8 cellular contexts compared by ENCODE assay signal in the genomic region with DNA sequence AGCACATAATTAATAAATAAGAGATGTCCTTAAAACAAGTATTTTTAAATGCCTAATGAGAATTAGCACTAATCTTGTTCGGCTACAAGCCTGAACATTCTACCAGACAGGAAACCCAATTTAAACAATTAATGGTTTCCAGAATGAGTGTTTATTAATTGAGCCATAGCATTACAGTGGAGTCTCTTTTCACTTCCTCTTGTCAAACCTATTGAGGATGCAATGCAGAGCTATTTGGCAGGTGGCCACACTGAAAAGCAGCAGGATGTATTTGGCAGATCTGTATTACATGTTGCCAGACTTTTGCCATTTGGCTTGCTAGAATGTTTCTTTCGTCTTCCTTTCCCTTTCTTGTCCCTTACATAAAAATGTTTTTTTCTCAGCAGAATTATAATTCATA.
A peak's percentile ranks its signal among the peaks of the same experiment; 100 is the strongest.
DNase-seq lines count a peak whose midpoint lies in the region; ATAC-seq, FAIRE-seq and TF ChIP-seq lines count a peak whose summit lies in the region.

No MANE protein-coding gene starts in this region.

- H2BK5ac ChIP-seq in trophoblast cell (ENCODE audit: low read depth, low read length, poor library complexity), result no peak overlapping the region

- H3K9me3 ChIP-seq in MG63, result no peaks in the 10 kb centered on the region; the same call in 1 of the 2 replicates
- no peaks in the 10 kb centered on the region for H3K9me3 ChIP-seq in adrenal gland (replicated peaks in 1 of 3)
- no peaks in the 10 kb centered on the region for H3K9me3 ChIP-seq in trophoblast cell (ENCODE audit: insufficient read depth, low read depth, low read length)
- H3K9me3 ChIP-seq in colonic mucosa, result no peaks in the 10 kb centered on the region

- TF ChIP-seq CTCF in adrenal gland (IDR thresholded peaks at IDR 0.05), result no peak
- TF ChIP-seq CTCF in colonic mucosa (IDR thresholded peaks at IDR 0.05), result no peak

- no peak overlapping the region for H3K4me3 Mint-ChIP-seq in immature natural killer cell

- no peak overlapping the region for H2AK5ac ChIP-seq in trophoblast cell (ENCODE audit: low read length)

- H2BK120ac ChIP-seq in trophoblast cell (ENCODE audit: insufficient read depth, low read length, poor library complexity), result no peak overlapping the region

- no peak overlapping the region for H3K14ac ChIP-seq in trophoblast cell (ENCODE audit: low read length)

- peaks cover 0 to 2% (median 0%) of the 10 kb centered on the region in 3 donors for H3K27me3 Mint-ChIP-seq in immature natural killer cell (ENCODE audit: low read depth in 3 of 3)

- no peak overlapping the region for H4K91ac ChIP-seq in trophoblast cell (ENCODE audit: low read depth, low read length)

- DNase-seq in H54 (ENCODE audit: insufficient read length, low spot score) (no peak), MG63 (peak; percentile 88), adrenal gland (peak in 6 of 7 donors; percentile 20 to 59 (median 30)), trophoblast cell (no peak), colonic mucosa (no peak), erythroblast (lab: John Stamatoyannopoulos, UW) (no peak), immature natural killer cell (no peak)

- H3K27ac ChIP-seq in adrenal gland (no peak overlapping the region), trophoblast cell (ENCODE audit: low read depth, low read length) (no peak overlapping the region), colonic mucosa (no peak overlapping the region)

- no peaks in the 10 kb centered on the region for H3K79me2 ChIP-seq in trophoblast cell (ENCODE audit: control insufficient read depth, insufficient read depth, low read length, poor library complexity)

- ATAC-seq in GM18511 (IDR thresholded peaks at IDR 0.05; ENCODE audit: unreplicated experiment), result peak; percentile 92

- no peaks in the 10 kb centered on the region for H3K27me3 ChIP-seq in MG63
- no peaks in the 10 kb centered on the region for H3K27me3 ChIP-seq in adrenal gland
- no peaks in the 10 kb centered on the region for H3K27me3 ChIP-seq in trophoblast cell (ENCODE audit: insufficient read depth, low read length)
- no peaks in the 10 kb centered on the region for H3K27me3 ChIP-seq in colonic mucosa

- no peak overlapping the region for H2BK12ac ChIP-seq in trophoblast cell (ENCODE audit: low read length)

- H3K27ac Mint-ChIP-seq in immature natural killer cell, result no peak overlapping the region

- no peak overlapping the region for H4K8ac ChIP-seq in trophoblast cell (ENCODE audit: low read depth, low read length)

- H3K18ac ChIP-seq in trophoblast cell (ENCODE audit: low read length), result no peak overlapping the region

- no peak overlapping the region for H3K23ac ChIP-seq in trophoblast cell (ENCODE audit: low read length)

- H3K36me3 Mint-ChIP-seq in immature natural killer cell, result no peaks in the 10 kb centered on the region

- no peaks in the 10 kb centered on the region for H3K4me1 Mint-ChIP-seq in immature natural killer cell

- no peak overlapping the region for H3K4ac ChIP-seq in trophoblast cell (ENCODE audit: low read depth, low read length)

- TF ChIP-seq POLR2A in H54 (IDR thresholded peaks at IDR 0.05; ENCODE audit: low read depth, low read length) (no peak), adrenal gland (IDR thresholded peaks at IDR 0.05) (no peak), erythroblast (IDR thresholded peaks at IDR 0.05; ENCODE audit: low read length) (no peak)

- no peak overlapping the region for H3K4me3 ChIP-seq in MG63
- H3K4me3 ChIP-seq in adrenal gland, result no peak overlapping the region
- H3K4me3 ChIP-seq in trophoblast cell (ENCODE audit: low read depth, low read length), result no peak overlapping the region
- H3K4me3 ChIP-seq in colonic mucosa, result no peak overlapping the region

- no peak overlapping the region for H3K4me2 ChIP-seq in trophoblast cell (ENCODE audit: low read length)

- H4K12ac ChIP-seq in trophoblast cell (ENCODE audit: low read depth, low read length), result no peak overlapping the region

- H3K36me3 ChIP-seq in MG63 (no peaks in the 10 kb centered on the region; the same call in 1 of the 2 replicates), adrenal gland (replicated peaks in 1 of 2) (no peaks in the 10 kb centered on the region), trophoblast cell (ENCODE audit: control insufficient read depth in 1 of 2, insufficient read depth in 2 of 2, low read length in 2 of 2) (no peaks in the 10 kb centered on the region), colonic mucosa (no peaks in the 10 kb centered on the region)

- H3K9me3 Mint-ChIP-seq in immature natural killer cell, result peaks cover 0 to 4% (median 0%) of the 10 kb centered on the region in 6 donors

- H3K4me1 ChIP-seq in adrenal gland (replicated peaks in 1 of 2) (peaks cover 0 to 2% of the 10 kb centered on the region in 2 donors), trophoblast cell (ENCODE audit: control insufficient read depth in 1 of 2, insufficient read depth in 2 of 2, low read length in 2 of 2) (no peaks in the 10 kb centered on the region), colonic mucosa (no peaks in the 10 kb centered on the region)

- no peaks in the 10 kb centered on the region for H3K79me1 ChIP-seq in trophoblast cell (ENCODE audit: low read length)

- peak; percentile 48 for FAIRE-seq in H54 (lab: Jason Lieb, UNC)

- WGBS in adrenal gland, 4 donors, result 32 to 54% (median 47%) methylated on average over 2 of the region's 2 CpGs
- WGBS in trophoblast cell (ENCODE audit: extremely low coverage, insufficient coverage, insufficient read length), result no CpG with 5 or more reads among the region's 2 CpGs

- intact Hi-C loops in adrenal gland (cut with DNase I) (no loop called here), colonic mucosa (cut with DNase I) (no loop called here)

- no peak overlapping the region for H2AFZ ChIP-seq in trophoblast cell (ENCODE audit: insufficient read depth, low read length, poor library complexity)

- H3K9ac ChIP-seq in trophoblast cell (ENCODE audit: low read length), result no peak overlapping the region
- H3K9ac ChIP-seq in colonic mucosa (ENCODE audit: low read depth in 2 of 2, low read length in 2 of 2), result no peak overlapping the region

Comparison
In these comparisons a context has a peak if more than half of its experiments do, and no peak if none do; other contexts are left out.
1. DNase-seq: peak in MG63 (single experiment) and adrenal gland (6 of 7); none in H54 (single experiment), trophoblast cell (0 of 2), colonic mucosa (single experiment), erythroblast (0 of 2) and immature natural killer cell (0 of 3).